Comparison of ENCODE assay signal across 9 cellular contexts in genomic region chr22:45212306-45212709, GRCh38. TPM values are rescaled to one million over a fixed set of nuclear protein-coding genes. Genes with fewer than 3 reads are reported as not detected.
DNase-seq lines count a peak whose midpoint lies in the region; ATAC-seq, FAIRE-seq and TF ChIP-seq lines count a peak whose summit lies in the region.
"Had no signal": no experiment of that assay in that cellular context is flagged by ENCODE, and none has a peak within 500 bp of the region (broad histone marks: within the 10 kb centered on the region; RNA-seq: fewer than 3 reads in every experiment).

No MANE protein-coding gene starts in this region.

- H3K27ac ChIP-seq in mesodermal cell (ENCODE audit: low read depth, low read length, severe bottlenecking) = peak overlapping the region; percentile 68

- no peak for TF ChIP-seq POLR2A in GM12891 (IDR thresholded peaks at IDR 0.05; ENCODE audit: low read depth, low read length)

- no peak for FAIRE-seq in GM12891 (lab: Jason Lieb, UNC)

- peaks cover 14% of the 10 kb centered on the region for H3K36me3 ChIP-seq in mesodermal cell (ENCODE audit: control insufficient read depth, insufficient read depth, low read length)

- H3K4me1 ChIP-seq in mesodermal cell (ENCODE audit: control insufficient read depth, insufficient read depth, low read length, poor library complexity, severe bottlenecking) = peaks cover 36% of the 10 kb centered on the region

- ATAC-seq in GM19351 (IDR thresholded peaks at IDR 0.05; ENCODE audit: unreplicated experiment) (no peak), HG03571 (IDR thresholded peaks at IDR 0.05; ENCODE audit: unreplicated experiment) (no peak)

- POLR2A ChIA-PET in HEK293T (lab: Yijun Ruan, JAX) = no interaction called here

- CTCF ChIA-PET in HEK293T (lab: Yijun Ruan, JAX) = interaction anchor here (0.7 kb wide), 1 partner anchor 92 kb away, joined by 3 read pairs; no protein-coding TSS in a partner anchor

- WGBS in mesodermal cell (ENCODE audit: insufficient coverage in 2 of 2), 2 experiments = 2 to 6% methylated on average over 7 to 9 of the region's 14 CpGs

- H3K9me3 ChIP-seq in mesodermal cell (ENCODE audit: control insufficient read depth, low read length) = no peaks in the 10 kb centered on the region

- H3K4me3 ChIP-seq in mesodermal cell (ENCODE audit: extremely low read depth, insufficient read depth, low read length, poor library complexity, severe bottlenecking) = peak overlapping the region; percentile 25

- DNase-seq in A172 (ENCODE audit: low spot score) (peak; percentile 78), NCI-H226 (peak; percentile 78), epidermal melanocyte (ENCODE audit: insufficient read length, low spot score) (peak; percentile 57), HEK293T (ENCODE audit: extremely low spot score) (no peak), GM12891 (ENCODE audit: insufficient read length, low spot score) (no peak)
- DNase-seq: CD4-positive, CD25-positive, alpha-beta regulatory T cell had no signal

TF ChIP-seq in HEK293T, 16 proteins besides CTCF, POLR2A, EP300 and RAD21:
- TF ChIP-seq ZNF384 (IDR thresholded peaks at IDR 0.05) = no peak
- no peak for TF ChIP-seq BHLHE40 (IDR thresholded peaks at IDR 0.05; ENCODE audit: borderline replicate concordance)
- TF ChIP-seq TARDBP (IDR thresholded peaks at IDR 0.05) = no peak
- no peak for TF ChIP-seq CTBP1 (IDR thresholded peaks at IDR 0.05; ENCODE audit: borderline replicate concordance)
- no peak for TF ChIP-seq FOXM1 (IDR thresholded peaks at IDR 0.05; ENCODE audit: borderline replicate concordance)
- no peak for TF ChIP-seq L3MBTL2 (conservative IDR thresholded peaks at IDR 0.05)
- no peak for TF ChIP-seq LEF1 (IDR thresholded peaks at IDR 0.05; ENCODE audit: borderline replicate concordance)
- no peak for TF ChIP-seq FOXK2 (IDR thresholded peaks at IDR 0.05)
- no peak for TF ChIP-seq HDGF (IDR thresholded peaks at IDR 0.05; ENCODE audit: borderline replicate concordance)
- no peak for TF ChIP-seq ELF4 (IDR thresholded peaks at IDR 0.05)
- TF ChIP-seq SP1 (IDR thresholded peaks at IDR 0.05) = no peak
- TF ChIP-seq SUZ12 (IDR thresholded peaks at IDR 0.05) = no peak
- no peak for TF ChIP-seq FOXA1 (IDR thresholded peaks at IDR 0.05)
- no peak for TF ChIP-seq PKNOX1 (IDR thresholded peaks at IDR 0.05)
- no peak for TF ChIP-seq ARNT (IDR thresholded peaks at IDR 0.05)
- no peak for TF ChIP-seq NFRKB (IDR thresholded peaks at IDR 0.05)

TF ChIP-seq in GM12891, 5 proteins besides CTCF, POLR2A, EP300 and RAD21:
- no peak for TF ChIP-seq POU2F2 (IDR thresholded peaks at IDR 0.05; ENCODE audit: low read depth, low read length)
- TF ChIP-seq POLR2AphosphoS5 (IDR thresholded peaks at IDR 0.05; ENCODE audit: low read depth, low read length) = no peak
- TF ChIP-seq TAF1 (IDR thresholded peaks at IDR 0.05; ENCODE audit: low read depth, low read length) = no peak
- TF ChIP-seq PAX5 (IDR thresholded peaks at IDR 0.05; ENCODE audit: insufficient read depth, low read length, severe bottlenecking) = no peak
- TF ChIP-seq SPI1 (IDR thresholded peaks at IDR 0.05; ENCODE audit: low read depth, low read length) = no peak

RNA-seq across cellular contexts. Expression of gene KIAA0930, which starts 28.4 kb away (rescaled TPM):
- 83.1 and 92.5 TPM in 2 replicates for total RNA-seq in A172 (2014; rRNA removed; shearing (Covaris generic))
- polyA plus RNA-seq in mesodermal cell (2013, experiment 1 of 2) = 37.5 TPM
- 33.2 TPM for polyA plus RNA-seq in mesodermal cell (2013, experiment 2 of 2)
- 43.1 TPM for polyA plus RNA-seq in GM12891 (2012; ENCODE audit: low read depth, missing spikeins)

RNA-seq across cellular contexts. Expression of gene NUP50, which starts 48.6 kb away (rescaled TPM):
- 45.7 and 51.5 TPM in 2 replicates for total RNA-seq in A172 (2014; rRNA removed; shearing (Covaris generic))
- polyA plus RNA-seq in mesodermal cell (2013, experiment 1 of 2) = 49.6 TPM
- polyA plus RNA-seq in mesodermal cell (2013, experiment 2 of 2) = 58.2 TPM
- polyA plus RNA-seq in GM12891 (2012; ENCODE audit: low read depth, missing spikeins) = 34.0 TPM

Comparison
In these comparisons a context has a peak if more than half of its experiments do, and no peak if none do; other contexts are left out.
1. DNase-seq: peak in A172 (single experiment), NCI-H226 (single experiment) and epidermal melanocyte (single experiment); none in HEK293T (single experiment) and GM12891 (single experiment).